ENCODE assay signal across 8 cellular contexts in the genomic region with DNA sequence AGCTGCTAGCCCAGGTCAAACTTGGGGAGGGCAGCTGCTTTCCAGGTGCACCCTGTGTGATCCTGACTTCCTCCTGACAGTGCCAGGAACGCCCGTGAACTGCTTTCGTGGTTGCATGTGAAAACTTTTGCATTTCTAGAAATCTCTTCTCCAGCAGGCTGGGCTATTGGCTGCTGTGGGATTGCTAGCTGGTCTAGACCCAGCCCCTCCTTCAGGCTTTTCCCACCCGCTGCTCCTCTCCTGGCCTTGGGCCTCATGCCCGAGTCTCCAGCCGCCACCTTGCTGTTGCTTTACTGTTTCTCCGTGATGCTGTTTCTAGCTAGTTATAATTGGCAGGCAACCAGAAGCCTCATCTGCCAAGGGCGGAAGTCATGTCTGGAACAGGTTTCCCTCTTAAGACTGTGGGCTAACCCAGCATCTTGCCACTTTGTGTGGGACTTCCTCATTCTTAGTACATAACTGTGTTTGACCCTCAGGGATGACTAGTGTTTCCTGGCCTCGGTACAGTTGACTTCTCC. TPM values are rescaled to one million over a fixed set of nuclear protein-coding genes. Genes with fewer than 3 reads are reported as not detected.
DNase-seq lines count a peak whose midpoint lies in the region; ATAC-seq and TF ChIP-seq lines count a peak whose summit lies in the region.

No MANE protein-coding gene starts in this region.

- DNase-seq in AG04449 (ENCODE audit: low read depth, low spot score) (peak; percentile 7), PC-9 (peak; percentile 86 to 100), left cardiac atrium (peak; percentile 78)
- DNase-seq in stimulated activated CD4-positive, alpha-beta T cell treated with anti-CD3 and anti-CD28 coated beads, Interleukin-4, amount 100 ng/mL, for 1 hour = peak; percentile 22
- no peak for DNase-seq in NK-92 treated with Interleukin-12 subunit alpha and Interleukin-12 subunit beta, amount 100 ng/mL, for 24 hours (lab: John Stamatoyannopoulos, UW)

- H3K4me3 ChIP-seq in AG04449 (ENCODE audit: low read depth, low read length) = no peak overlapping the region
- H3K4me3 ChIP-seq in PC-9 = no peak overlapping the region

- peaks cover 61% of the 10 kb centered on the region for H3K4me1 Mint-ChIP-seq in activated naive CD8-positive, alpha-beta T cell (ENCODE audit: low read depth)

- no TSS peak for BruUV-seq in PC-9 (replicated peaks; lab: Mats Ljungman, UMichigan)

- ATAC-seq in GM18870 (IDR thresholded peaks at IDR 0.05; ENCODE audit: unreplicated experiment) (peak; percentile 87), HG03108 (IDR thresholded peaks at IDR 0.05; ENCODE audit: unreplicated experiment) (peak; percentile 85), left cardiac atrium (peak; percentile 81 to 96)

- peak overlapping the region; percentile 68 for H3K4me2 ChIP-seq in PC-9

- POLR2A ChIA-PET in AG04449 (lab: Yijun Ruan, JAX) = no interaction called here
- POLR2A ChIA-PET in PC-9 (lab: Charles Lee; ENCODE audit: unreplicated experiment) = interaction anchor here (0.5 to 0.9 kb wide), 4 partner anchors 12 to 144 kb away, joined by 3 to 6 read pairs (median 3); no protein-coding TSS in a partner anchor

- peaks cover 32% of the 10 kb centered on the region for H3F3A ChIP-seq in PC-9 (ENCODE audit: insufficient read depth, low read depth)

- peak overlapping the region; percentile 94 for H3K27ac Mint-ChIP-seq in activated naive CD8-positive, alpha-beta T cell

- no peaks in the 10 kb centered on the region for H4K20me1 ChIP-seq in PC-9 (ENCODE audit: insufficient read depth)

- no peaks in the 10 kb centered on the region for H3K9me3 Mint-ChIP-seq in activated naive CD8-positive, alpha-beta T cell (ENCODE audit: low read depth)

- H3K27ac ChIP-seq in PC-9 = peak overlapping the region; percentile 73

- intact Hi-C loops in PC-9 (cut with micrococcal nuclease; ENCODE audit: unreplicated experiment) = loop anchor here (1.0 kb wide), 3 partner anchors 22 to 111 kb away; no protein-coding TSS in a partner anchor
- intact Hi-C loops in left cardiac atrium (cut with DNase I) = no loop called here

- H3K4me1 ChIP-seq in PC-9 (replicated peaks; ENCODE audit: insufficient read depth) = peaks cover 38% of the 10 kb centered on the region

- peak overlapping the region; percentile 54 for H2AFZ ChIP-seq in PC-9

- no peaks in the 10 kb centered on the region for H3K36me3 Mint-ChIP-seq in activated naive CD8-positive, alpha-beta T cell

- H3K9me2 ChIP-seq in PC-9 (ENCODE audit: insufficient read depth) = no peaks in the 10 kb centered on the region

- H3K9me3 ChIP-seq in PC-9 (ENCODE audit: insufficient read depth, low read depth) = peaks cover 3% of the 10 kb centered on the region; the same call in 1 of the 2 replicates

- no peaks in the 10 kb centered on the region for H3K27me3 ChIP-seq in PC-9 (ENCODE audit: insufficient read depth, low read depth)

- H3K4me3 Mint-ChIP-seq in activated naive CD8-positive, alpha-beta T cell = peak overlapping the region; percentile 66

- no peaks in the 10 kb centered on the region for H3K36me3 ChIP-seq in PC-9 (ENCODE audit: low read depth)

- no peaks in the 10 kb centered on the region for H3K27me3 Mint-ChIP-seq in activated naive CD8-positive, alpha-beta T cell

- CTCF ChIA-PET in AG04449 (lab: Yijun Ruan, JAX) = interaction anchor here (1.2 kb wide), 1 partner anchor 11 kb away, joined by 3 read pairs; no protein-coding TSS in a partner anchor
- CTCF ChIA-PET in PC-9 (lab: Charles Lee) = interaction anchor here (0.9 kb wide), 1 partner anchor 9 kb away, joined by 4 read pairs; no protein-coding TSS in a partner anchor

- no peaks in the 10 kb centered on the region for H3K79me2 ChIP-seq in PC-9 (ENCODE audit: low read depth)

- no peak for TF ChIP-seq CTCF in AG04449 (IDR thresholded peaks at IDR 0.05; ENCODE audit: insufficient read depth, low read length, missing control alignments)
- no peak for TF ChIP-seq CTCF in PC-9 (conservative IDR thresholded peaks at IDR 0.05)

RNA-seq across cellular contexts. Expression of a gene that starts 27.0 kb away (rescaled TPM):
- total RNA-seq in PC-9 (2021) (12.2 and 12.9 TPM in 2 replicates), left cardiac atrium (10 to 100 TPM; 28.2 to 41.6 TPM)
